In genomic region chr4:146567396-146567795, GRCh38 we compare ENCODE assay signal across 27 cellular contexts. TPM values are rescaled to one million over a fixed set of nuclear protein-coding genes. Genes with fewer than 3 reads are reported as not detected.
DNase-seq lines count a peak whose midpoint lies in the region; ATAC-seq, FAIRE-seq and TF ChIP-seq lines count a peak whose summit lies in the region.
"Had no signal": no experiment of that assay in that cellular context is flagged by ENCODE, and none has a peak within 500 bp of the region (broad histone marks: within the 10 kb centered on the region; RNA-seq: fewer than 3 reads in every experiment).

No MANE protein-coding gene starts in this region.

- no peak overlapping the region for H3K4me3 ChIP-seq in fibroblast of mammary gland (ENCODE audit: control insufficient read depth, low read depth, low read length)
- no peak overlapping the region for H3K4me3 ChIP-seq in transverse colon
- H3K4me3 ChIP-seq: gastrocnemius medialis, smooth muscle cell, suprapubic skin, uterus had no signal

- no peak for ATAC-seq in GM19397 (IDR thresholded peaks at IDR 0.05; ENCODE audit: unreplicated experiment)
- ATAC-seq: activated CD8-positive, alpha-beta T cell treated with anti-CD3 and anti-CD28 coated beads for 36 hours; gastrocnemius medialis; left lobe of liver; naive thymus-derived CD4-positive, alpha-beta T cell; Right ventricle myocardium inferior; stimulated activated memory B cell treated with anti-CD40 and anti-IgM and Interleukin-4, amounts not matched to agents 10 μg/mL and 1 μg/mL and 100 μg/mL, for 72 hours had no signal

- no peaks in the 10 kb centered on the region for H3K4me1 ChIP-seq in transverse colon
- H3K4me1 ChIP-seq: gastrocnemius medialis, suprapubic skin, uterus had no signal

- no peak overlapping the region for H3K27ac ChIP-seq in transverse colon
- H3K27ac ChIP-seq: gastrocnemius medialis, suprapubic skin, uterus had no signal

- DNase-seq in ELF-1 (ENCODE audit: low read depth, low spot score) (peak; percentile 58), RPMI7951 (ENCODE audit: low read depth) (peak; percentile 73), fibroblast of mammary gland (ENCODE audit: low read depth) (peak; percentile 11), urothelium cell line (ENCODE audit: low spot score) (peak; percentile 23), transverse colon (no peak), NCI-H1092 treated with DMSO at 0.1 percent for 48 hours (lab: John Stamatoyannopoulos, UW) (no peak)
- DNase-seq: activated CD4-positive, alpha-beta T cell treated with anti-CD3 and anti-CD28 coated beads for 1 hour; activated CD8-positive, alpha-beta T cell treated with anti-CD3 and anti-CD28 coated beads for 36 hours; activated naive CD8-positive, alpha-beta T cell treated with anti-CD3 and anti-CD28 coated beads, Interleukin-2, amount 10 ng/mL, durations not matched to agents 7 days and 5 days; DMS53; effector CD4-positive, alpha-beta T cell; gastrocnemius medialis; H9; hippocampal formation; naive thymus-derived CD4-positive, alpha-beta T cell; NCI-H1417; NCI-H2081 treated with DMSO at 0.1 percent for 48 hours; NCI-H774; OCI-M1; stimulated activated CD4-positive, alpha-beta T cell treated with anti-CD3 and anti-CD28 coated beads, Interleukin-4, amount 100 ng/mL, for 1 hour; uterus had no signal

- WGBS in transverse colon (ENCODE audit: low coverage in 1 of 2), 2 donors = 51 to 64% methylated on average over 2 of the region's 2 CpGs

- intact Hi-C loops in transverse colon (cut with DNase I; ENCODE audit: low total_unique reads) = no loop called here

- no peak for FAIRE-seq in urothelium cell line (lab: Jason Lieb, UNC)

- in situ Hi-C loops in transverse colon (cut with MboI; ENCODE audit: low pct_ligation_motif_present in 1 of 4, low pct_unique_long_range_greater_than_20kb in 1 of 4, low sequenced_read_pairs in 3 of 4) = no loop called here

- H3K27me3 ChIP-seq in transverse colon = no peaks in the 10 kb centered on the region
- H3K27me3 ChIP-seq: gastrocnemius medialis, suprapubic skin, uterus had no signal

- no peak for TF ChIP-seq CTCF in fibroblast of mammary gland (conservative IDR thresholded peaks at IDR 0.05; ENCODE audit: control insufficient read depth, insufficient read depth, low read depth, low read length)
- TF ChIP-seq CTCF in transverse colon (IDR thresholded peaks at IDR 0.05) = no peak

- TF ChIP-seq EP300 in transverse colon (IDR thresholded peaks at IDR 0.05; ENCODE audit: low read depth) = no peak

- H3K36me3 ChIP-seq in transverse colon = no peaks in the 10 kb centered on the region
- H3K36me3 ChIP-seq: gastrocnemius medialis, suprapubic skin, uterus had no signal

- H3K9me3 ChIP-seq in transverse colon = no peaks in the 10 kb centered on the region
- H3K9me3 ChIP-seq: gastrocnemius medialis, suprapubic skin, uterus had no signal

- TF ChIP-seq POLR2A in transverse colon (IDR thresholded peaks at IDR 0.05) = no peak

RNA-seq across cellular contexts. Expression of gene SLC10A7, which starts 45.7 kb away (rescaled TPM):
- 6.4 and 9.3 TPM in 2 replicates for total RNA-seq in RPMI7951 (2014; rRNA removed; shearing (Covaris generic))
- 10 to 100 TPM; 12.0 to 56.1 (median 15.9) TPM for total RNA-seq in transverse colon

Comparison
In these comparisons a context has a peak if more than half of its experiments do, and no peak if none do; other contexts are left out.
1. DNase-seq: peak in ELF-1 (single experiment), RPMI7951 (single experiment), fibroblast of mammary gland (single experiment) and urothelium cell line (single experiment); none in transverse colon (single experiment) and NCI-H1092 treated with DMSO at 0.1 percent for 48 hours (single experiment).